In the genomic region with DNA sequence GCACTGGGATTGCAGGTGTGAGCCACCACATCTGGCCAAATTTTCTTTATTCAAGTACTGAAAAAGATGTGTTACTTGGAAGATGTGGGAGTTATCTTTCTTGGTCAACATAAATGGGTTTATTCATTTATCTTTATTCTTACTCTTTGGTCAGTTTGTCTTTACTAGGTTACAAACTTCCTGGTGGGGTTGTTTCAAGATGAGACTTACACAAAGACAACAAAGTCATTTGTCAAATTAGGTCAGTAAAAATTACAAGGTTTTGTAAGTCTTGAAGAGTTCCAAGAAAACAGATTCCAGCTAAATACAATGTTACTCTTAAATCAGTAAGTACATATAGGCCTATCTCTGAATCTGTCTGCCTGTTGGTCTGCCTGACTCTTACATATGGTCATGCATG, we compare ENCODE assay signal across 26 cellular contexts. TPM values are rescaled to one million over a fixed set of nuclear protein-coding genes. Genes with fewer than 3 reads are reported as not detected.
DNase-seq lines count a peak whose midpoint lies in the region; ATAC-seq, FAIRE-seq and TF ChIP-seq lines count a peak whose summit lies in the region.
"Had no signal": no experiment of that assay in that cellular context is flagged by ENCODE, and none has a peak within 500 bp of the region (broad histone marks: within the 10 kb centered on the region; RNA-seq: fewer than 3 reads in every experiment).

No MANE protein-coding gene starts in this region.

- no peaks in the 10 kb centered on the region for H3K27me3 ChIP-seq in CD4-positive, CD25-positive, alpha-beta regulatory T cell (ENCODE audit: control insufficient read depth, insufficient read depth, low read length)
- H3K27me3 ChIP-seq: Peyer's patch had no signal

- H3K27ac Mint-ChIP-seq in activated T-cell treated with anti-CD3 and anti-CD28 coated beads, Interleukin-2, amount 50 U/mL, for 72 hours = peak overlapping the region; percentile 57
- peak overlapping the region; percentile 56 to 66 (median 62) for H3K27ac Mint-ChIP-seq in CD4-positive, CD25-positive, alpha-beta regulatory T cell
- H3K27ac Mint-ChIP-seq in neural crest cell (ENCODE audit: unreplicated experiment) = peak overlapping the region; percentile 62
- H3K27ac Mint-ChIP-seq: IgD-negative memory B cell had no signal

- no peak overlapping the region for H3K27ac ChIP-seq in CD4-positive, CD25-positive, alpha-beta regulatory T cell (ENCODE audit: insufficient read depth, low read length, poor library complexity, severe bottlenecking)
- H3K27ac ChIP-seq: C4-2B, HL-60, KMS-11, Peyer's patch had no signal

- DNase-seq in activated T-cell treated with anti-CD3 and anti-CD28 coated beads, Interleukin-2, amount 50 U/mL, for 72 hours = no peak
- DNase-seq in activated T-cell treated with anti-CD3 and anti-CD28 coated beads, Interleukin-2, amount 50 U/mL, for 48 hours = no peak
- DNase-seq in CD4-positive, CD25-positive, alpha-beta regulatory T cell = peak in 1 of 3 donors; percentile 33
- DNase-seq in H54 (ENCODE audit: insufficient read length, low spot score) (no peak), neural crest cell (ENCODE audit: low read depth, low spot score) (no peak), cerebellar cortex (ENCODE audit: low spot score) (no peak)
- DNase-seq: Calu3, DMS79 treated with DMSO at 0.1 percent for 48 hours, GF-D8, GOT3, HCEC 1CT, NCI-H1048, NCI-H1417, NCI-H1694, NCI-H2029 treated with DMSO at 0.1 percent for 48 hours, NCI-H446 treated with DMSO at 0.1 percent for 48 hours, NCI-H69, OCI-M1, Peyer's patch, SHP77 treated with DMSO at 0.1 percent for 48 hours had no signal

- TF ChIP-seq POLR2A in H54 (IDR thresholded peaks at IDR 0.05; ENCODE audit: low read depth, low read length) = no peak

- peak; percentile 30 for FAIRE-seq in H54 (lab: Jason Lieb, UNC)
- FAIRE-seq: GM12891 had no signal

- no peak overlapping the region for H3K4me3 Mint-ChIP-seq in activated T-cell treated with anti-CD3 and anti-CD28 coated beads, Interleukin-2, amount 50 U/mL, for 72 hours
- H3K4me3 Mint-ChIP-seq in CD4-positive, CD25-positive, alpha-beta regulatory T cell = no peak overlapping the region
- no peak overlapping the region for H3K4me3 Mint-ChIP-seq in neural crest cell
- H3K4me3 Mint-ChIP-seq: IgD-negative memory B cell had no signal

- no peaks in the 10 kb centered on the region for H3K27me3 Mint-ChIP-seq in activated T-cell treated with anti-CD3 and anti-CD28 coated beads, Interleukin-2, amount 50 U/mL, for 72 hours (ENCODE audit: low read depth)
- no peaks in the 10 kb centered on the region for H3K27me3 Mint-ChIP-seq in CD4-positive, CD25-positive, alpha-beta regulatory T cell
- H3K27me3 Mint-ChIP-seq in neural crest cell (ENCODE audit: low read depth) = no peaks in the 10 kb centered on the region
- H3K27me3 Mint-ChIP-seq: IgD-negative memory B cell had no signal

- peaks cover 43% of the 10 kb centered on the region for H3K4me1 Mint-ChIP-seq in activated T-cell treated with anti-CD3 and anti-CD28 coated beads, Interleukin-2, amount 50 U/mL, for 72 hours (ENCODE audit: low read depth)
- H3K4me1 Mint-ChIP-seq in CD4-positive, CD25-positive, alpha-beta regulatory T cell = peaks cover 13 to 38% (median 37%) of the 10 kb centered on the region in 4 donors
- peaks cover 6% of the 10 kb centered on the region for H3K4me1 Mint-ChIP-seq in neural crest cell

- ATAC-seq in activated T-cell treated with anti-CD3 and anti-CD28 coated beads, Interleukin-2, amount 50 U/mL, for 72 hours (replicated peaks in 1 of 2) = no peak
- ATAC-seq in CD4-positive, CD25-positive, alpha-beta regulatory T cell (ENCODE audit: low read depth in 2 of 2) = no peak
- ATAC-seq in HG02970 (IDR thresholded peaks at IDR 0.05; ENCODE audit: low FRiP score, unreplicated experiment) = no peak

- H3K4me3 ChIP-seq in CD4-positive, CD25-positive, alpha-beta regulatory T cell (ENCODE audit: low read depth, low read length) = no peak overlapping the region
- H3K4me3 ChIP-seq: Peyer's patch had no signal

- H3K9me3 Mint-ChIP-seq in activated T-cell treated with anti-CD3 and anti-CD28 coated beads, Interleukin-2, amount 50 U/mL, for 72 hours = no peaks in the 10 kb centered on the region
- peaks cover 0 to 4% (median 0%) of the 10 kb centered on the region in 7 donors for H3K9me3 Mint-ChIP-seq in CD4-positive, CD25-positive, alpha-beta regulatory T cell
- H3K9me3 Mint-ChIP-seq in neural crest cell = peaks cover 5% of the 10 kb centered on the region
- H3K9me3 Mint-ChIP-seq: IgD-negative memory B cell had no signal

- H3K36me3 ChIP-seq in CD4-positive, CD25-positive, alpha-beta regulatory T cell (ENCODE audit: control insufficient read depth, insufficient read depth, low read length) = peaks cover 22% of the 10 kb centered on the region

- TF ChIP-seq CTCF in neural crest cell (conservative IDR thresholded peaks at IDR 0.05) = no peak

- H3K9me3 ChIP-seq in CD4-positive, CD25-positive, alpha-beta regulatory T cell (ENCODE audit: control insufficient read depth in 2 of 2, low read length in 2 of 2) = no peaks in the 10 kb centered on the region
- H3K9me3 ChIP-seq: Peyer's patch had no signal

- no peaks in the 10 kb centered on the region for H3K4me1 ChIP-seq in CD4-positive, CD25-positive, alpha-beta regulatory T cell (ENCODE audit: control insufficient read depth, insufficient read depth, low read length, poor library complexity, severe bottlenecking)
- H3K4me1 ChIP-seq: Peyer's patch had no signal

- peaks cover 17 to 47% of the 10 kb centered on the region in 2 donors for H3K36me3 Mint-ChIP-seq in activated T-cell treated with anti-CD3 and anti-CD28 coated beads, Interleukin-2, amount 50 U/mL, for 72 hours (ENCODE audit: insufficient read depth in 2 of 2)
- peaks cover 46% of the 10 kb centered on the region for H3K36me3 Mint-ChIP-seq in CD4-positive, CD25-positive, alpha-beta regulatory T cell
- H3K36me3 Mint-ChIP-seq in neural crest cell (ENCODE audit: low read depth) = peaks cover 47% of the 10 kb centered on the region

RNA-seq across cellular contexts. Expression of a gene that starts 48.9 kb away (rescaled TPM):
- 100 to 1,000 TPM; 224 to 264 TPM for total RNA-seq in activated T-cell treated with anti-CD3 and anti-CD28 coated beads, Interleukin-2, amount 50 U/mL, for 72 hours
- 51.8 TPM for total RNA-seq in CD4-positive, CD25-positive, alpha-beta regulatory T cell
- 100 to 1,000 TPM; 119 to 144 (median 130) TPM for polyA plus RNA-seq in CD4-positive, CD25-positive, alpha-beta regulatory T cell
- 73.8 and 91.1 TPM in 2 replicates for total RNA-seq in neural crest cell
